Comparison of ENCODE assay signal across 10 cellular contexts in genomic region chr7:82305347-82306005, GRCh38.
"Had no signal": no experiment of that assay in that cellular context is flagged by ENCODE, and none has a peak within 500 bp of the region (broad histone marks: within the 10 kb centered on the region; RNA-seq: fewer than 3 reads in every experiment).

No MANE protein-coding gene starts in this region.

- ATAC-seq: HCT116, HepG2 had no signal

- H3K4me3 ChIP-seq: HAP-1 had no signal

- H3K27ac ChIP-seq: HL-60, KMS-11 had no signal

- H3K9ac ChIP-seq: KMS-11 had no signal

- H3K4me2 ChIP-seq: KMS-11 had no signal

- H3K36me3 ChIP-seq: HAP-1 had no signal

- DNase-seq: GOT3, H7, HFFc6, KBM-7 had no signal

- H3K9me3 ChIP-seq: HAP-1 had no signal

- H3K4me3 Mint-ChIP-seq: HFFc6, IgD-negative memory B cell had no signal

- H3K4me1 Mint-ChIP-seq: IgD-negative memory B cell had no signal

- H3K27me3 Mint-ChIP-seq: IgD-negative memory B cell had no signal

- H3K27ac Mint-ChIP-seq: HFFc6, IgD-negative memory B cell had no signal
